ENCODE assay signal across 8 cellular contexts in genomic region chr9:78031271-78031825, GRCh38. TPM values are rescaled to one million over a fixed set of nuclear protein-coding genes. Genes with fewer than 3 reads are reported as not detected.
DNase-seq lines count a peak whose midpoint lies in the region; ATAC-seq and TF ChIP-seq lines count a peak whose summit lies in the region.

TSS of gene GNAQ (minus strand) at chr9:78031811. CDS start at chr9:78031235, 576 bp downstream.

- peak within 1 kb of the TSS; percentile 89 for H3K4me3 ChIP-seq in A673 (ENCODE audit: low read depth, low read length, poor library complexity, severe bottlenecking)
- peak within 1 kb of the TSS; percentile 66 for H3K4me3 ChIP-seq in H7 (ENCODE audit: insufficient read depth, low read depth, low read length)
- H3K4me3 ChIP-seq in esophagus squamous epithelium = peak within 1 kb of the TSS; percentile 69 to 83 (median 82)
- H3K4me3 ChIP-seq in upper lobe of right lung = peak within 1 kb of the TSS; percentile 63

- CTCF ChIA-PET in A673 (lab: Charles Lee) = no interaction called here
- CTCF ChIA-PET in activated CD8-positive, alpha-beta memory T cell treated with anti-CD3 and anti-CD28 coated beads, Interleukin-2, amount 10 ng/mL, durations not matched to agents 7 days and 5 days (lab: Charles Lee) = interaction anchor here (0.8 to 1.4 kb wide), 4 partner anchors 9 to 189 kb away, joined by 3 to 8 read pairs (median 4); no protein-coding TSS in a partner anchor

- H3K36me3 ChIP-seq in A673 (ENCODE audit: insufficient read depth, low read length, poor library complexity, severe bottlenecking) (no peaks in the 10 kb centered on the region), H7 (replicated peaks; ENCODE audit: control insufficient read depth, insufficient read depth, low read length) (no peaks in the 10 kb centered on the region), esophagus squamous epithelium (no peaks in the 10 kb centered on the region), upper lobe of right lung (no peaks in the 10 kb centered on the region)

- peak; percentile 50 for ATAC-seq in activated CD8-positive, alpha-beta memory T cell treated with anti-CD3 and anti-CD28 coated beads, Interleukin-2, amount 10 ng/mL, durations not matched to agents 7 days and 5 days
- ATAC-seq in upper lobe of right lung = peak; percentile 12

- DNase-seq in A673 (ENCODE audit: low spot score) = peak; percentile 56
- peak; percentile 77 for DNase-seq in H7
- DNase-seq in activated CD8-positive, alpha-beta memory T cell treated with anti-CD3 and anti-CD28 coated beads, Interleukin-2, amount 10 ng/mL, durations not matched to agents 7 days and 5 days = no peak
- DNase-seq in esophagus squamous epithelium (lab: John Stamatoyannopoulos, UW) = no peak
- no peak for DNase-seq in myocyte (ENCODE audit: low read depth)
- peak; percentile 78 for DNase-seq in upper lobe of right lung
- no peak for DNase-seq in GF-D8 (lab: John Stamatoyannopoulos, UW)
- no peak for DNase-seq in OCI-M2 (lab: John Stamatoyannopoulos, UW; ENCODE audit: unreplicated experiment)

- H3K27me3 ChIP-seq in A673 (replicated peaks; ENCODE audit: insufficient read depth, low read depth, low read length, poor library complexity) (no peaks in the 10 kb centered on the region), H7 (ENCODE audit: control insufficient read depth, insufficient read depth, low read length) (no peaks in the 10 kb centered on the region), esophagus squamous epithelium (no peaks in the 10 kb centered on the region), upper lobe of right lung (no peaks in the 10 kb centered on the region)

- H3K9me3 Mint-ChIP-seq in activated CD8-positive, alpha-beta memory T cell treated with anti-CD3 and anti-CD28 coated beads, Interleukin-2, amount 10 ng/mL, durations not matched to agents 7 days and 5 days (ENCODE audit: low read depth) = no peaks in the 10 kb centered on the region

- TF ChIP-seq POLR2A in esophagus squamous epithelium (IDR thresholded peaks at IDR 0.05) = no peak

- POLR2A ChIA-PET in A673 (lab: Charles Lee; ENCODE audit: low non-redundant PET) = interaction anchor here (0.6 to 0.9 kb wide), 2 partner anchors 102 to 237 kb away, joined by 3 to 4 read pairs; no protein-coding TSS in a partner anchor

- H3K36me3 Mint-ChIP-seq in activated CD8-positive, alpha-beta memory T cell treated with anti-CD3 and anti-CD28 coated beads, Interleukin-2, amount 10 ng/mL, durations not matched to agents 7 days and 5 days = peaks cover 2% of the 10 kb centered on the region

- peak within 1 kb of the TSS; percentile 87 for H3K27ac ChIP-seq in A673 (ENCODE audit: low read depth, low read length, poor library complexity, severe bottlenecking)
- peak within 1 kb of the TSS; percentile 92 to 99 (median 98) for H3K27ac ChIP-seq in esophagus squamous epithelium
- peak within 1 kb of the TSS; percentile 94 for H3K27ac ChIP-seq in upper lobe of right lung

- H3K27ac Mint-ChIP-seq in activated CD8-positive, alpha-beta memory T cell treated with anti-CD3 and anti-CD28 coated beads, Interleukin-2, amount 10 ng/mL, durations not matched to agents 7 days and 5 days = peak within 1 kb of the TSS; percentile 91

- H3K9me3 ChIP-seq in A673 (ENCODE audit: low read depth, low read length, poor library complexity, severe bottlenecking) (no peaks in the 10 kb centered on the region), esophagus squamous epithelium (no peaks in the 10 kb centered on the region), upper lobe of right lung (no peaks in the 10 kb centered on the region)

- peaks cover 30% of the 10 kb centered on the region for H3K27me3 Mint-ChIP-seq in activated CD8-positive, alpha-beta memory T cell treated with anti-CD3 and anti-CD28 coated beads, Interleukin-2, amount 10 ng/mL, durations not matched to agents 7 days and 5 days

- WGBS in esophagus squamous epithelium, 2 donors = 0 to 1% methylated on average over 1 to 12 of the region's 97 CpGs

- H3K4me1 ChIP-seq in A673 (ENCODE audit: insufficient read depth, low read length, poor library complexity, severe bottlenecking) (peaks cover 48% of the 10 kb centered on the region), esophagus squamous epithelium (peaks cover 4 to 73% (median 33%) of the 10 kb centered on the region in 3 donors), upper lobe of right lung (peaks cover 38% of the 10 kb centered on the region)

- H3K4me1 Mint-ChIP-seq in activated CD8-positive, alpha-beta memory T cell treated with anti-CD3 and anti-CD28 coated beads, Interleukin-2, amount 10 ng/mL, durations not matched to agents 7 days and 5 days = peaks cover 40% of the 10 kb centered on the region

- BruUV-seq in A673 (replicated peaks; lab: Mats Ljungman, UMichigan) = no TSS peak

- peak within 1 kb of the TSS; percentile 84 for H3K4me3 Mint-ChIP-seq in activated CD8-positive, alpha-beta memory T cell treated with anti-CD3 and anti-CD28 coated beads, Interleukin-2, amount 10 ng/mL, durations not matched to agents 7 days and 5 days

- intact Hi-C loops in A673 (cut with micrococcal nuclease; ENCODE audit: unreplicated experiment) (loop anchor here (5.0 kb wide), 1 partner anchor 589 kb away; no protein-coding TSS in a partner anchor), esophagus squamous epithelium (cut with DNase I) (loop anchor here (10.0 kb wide), 1 partner anchor 187 kb away; no protein-coding TSS in a partner anchor), upper lobe of right lung (cut with DNase I) (no loop called here)

- TF ChIP-seq CTCF in A673 (conservative IDR thresholded peaks at IDR 0.05; ENCODE audit: low read depth, low read length) (no peak), esophagus squamous epithelium (IDR thresholded peaks at IDR 0.05) (no peak), upper lobe of right lung (IDR thresholded peaks at IDR 0.05) (no peak)

RNA-seq across cellular contexts. Expression of gene GNAQ, which starts in this region (rescaled TPM):
- total RNA-seq in A673 (2021) = 68.6 and 69.9 TPM in 2 replicates
- 24.8 and 29.8 TPM in 2 replicates for total RNA-seq in H7 (2014; rRNA removed; shearing (Covaris generic))
- 10 to 100 TPM; 17.6 to 24.2 TPM for total RNA-seq in activated CD8-positive, alpha-beta memory T cell treated with anti-CD3 and anti-CD28 coated beads, Interleukin-2, amount 10 ng/mL, durations not matched to agents 7 days and 5 days
- total RNA-seq in esophagus squamous epithelium = 10 to 100 TPM; 18.1 to 35.1 (median 24.0) TPM
- total RNA-seq in myocyte = 25.3 and 29.9 TPM in 2 replicates
- 25.7 TPM for polyA plus RNA-seq in myocyte (2012)
- 132 TPM for total RNA-seq in upper lobe of right lung

Comparison
In these comparisons a context has a peak if more than half of its experiments do, and no peak if none do; other contexts are left out.
1. DNase-seq: peak in A673 (single experiment), H7 (single experiment) and upper lobe of right lung (single experiment); none in activated CD8-positive, alpha-beta memory T cell treated with anti-CD3 and anti-CD28 coated beads, Interleukin-2, amount 10 ng/mL, durations not matched to agents 7 days and 5 days (single experiment), esophagus squamous epithelium (single experiment), myocyte (single experiment), GF-D8 (single experiment) and OCI-M2 (single experiment).
2. Peak in every context shown above with its lines, with median percentiles within 50 percentile points of each other: H3K27ac ChIP-seq and H3K4me3 ChIP-seq.